16 cellular contexts compared by ENCODE assay signal in the genomic region with DNA sequence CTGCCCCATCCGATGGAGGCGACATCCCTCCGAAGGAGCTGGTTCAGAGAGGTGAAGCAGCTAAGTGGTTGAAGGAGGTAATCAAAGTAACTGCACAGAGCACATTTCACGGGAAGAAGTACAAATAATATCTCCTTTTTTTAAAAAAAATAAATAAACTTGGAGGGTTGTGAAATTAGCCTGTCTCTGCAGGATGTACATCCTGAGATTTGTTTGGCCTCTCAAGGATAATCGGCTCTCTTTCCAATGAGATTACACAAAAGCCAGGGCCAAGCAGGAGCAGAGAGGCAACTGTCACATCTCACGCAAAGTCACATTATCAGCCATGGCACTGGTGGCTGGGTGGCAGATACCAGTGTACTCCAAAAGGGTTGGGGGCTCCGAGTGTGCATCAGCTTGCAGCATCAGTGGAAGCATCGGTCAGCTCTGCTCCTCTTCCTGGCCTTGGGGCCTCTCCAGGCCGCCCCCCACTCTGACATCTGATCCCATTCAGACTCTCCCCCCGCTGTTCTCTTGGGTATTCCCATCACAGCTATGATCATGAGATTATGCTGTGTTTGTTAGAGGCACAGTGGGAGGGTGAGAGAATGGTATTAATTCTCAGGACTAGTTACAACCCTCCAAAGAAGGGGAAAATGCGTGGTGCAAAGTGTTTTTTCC.
"Had no signal": no experiment of that assay in that cellular context is flagged by ENCODE, and none has a peak within 500 bp of the region (broad histone marks: within the 10 kb centered on the region; RNA-seq: fewer than 3 reads in every experiment).

No MANE protein-coding gene starts in this region.

- H3K27ac ChIP-seq: ascending aorta, gastroesophageal sphincter, neutrophil, skin epidermis had no signal

- DNase-seq: activated CD4-positive, alpha-beta memory T cell treated with anti-CD3 and anti-CD28 coated beads, Interleukin-2, amount 10 ng/mL, durations not matched to agents 7 days and 5 days; activated CD4-positive, alpha-beta T cell treated with anti-CD3 and anti-CD28 coated beads for 36 hours; activated CD8-positive, alpha-beta memory T cell treated with anti-CD3 and anti-CD28 coated beads, Interleukin-2, amount 50 U/mL, for 48 hours; activated naive CD4-positive, alpha-beta T cell treated with Interleukin-2 at 50 U/mL for 16 hours; activated naive CD8-positive, alpha-beta T cell treated with anti-CD3 and anti-CD28 coated beads, Interleukin-2, amount 50 U/mL, for 24 hours; cortex of kidney; effector memory CD8-positive, alpha-beta T cell; kidney; T-cell; T1000; trophoblast cell had no signal

- H3K36me3 ChIP-seq: ascending aorta, gastroesophageal sphincter, neutrophil had no signal

- H3K4me3 ChIP-seq: ascending aorta, gastroesophageal sphincter, skin epidermis had no signal

- ATAC-seq: activated CD4-positive, alpha-beta T cell treated with anti-CD3 and anti-CD28 coated beads for 36 hours; activated naive CD8-positive, alpha-beta T cell treated with anti-CD3 and anti-CD28 coated beads, Interleukin-2, amount 50 U/mL, for 24 hours; effector memory CD8-positive, alpha-beta T cell; gastroesophageal sphincter; stimulated activated effector memory CD8-positive, alpha-beta T cell treated with anti-CD3 and anti-CD28 coated beads, Interleukin-12 subunit alpha, Interleukin-12 subunit beta, amount 100 ng/mL, for 72 hours; T-cell had no signal

- H3K9me3 ChIP-seq: ascending aorta, gastroesophageal sphincter, neutrophil had no signal
